In genomic region chr6:106279179-106279578, GRCh38 we compare ENCODE assay signal across 1 cellular context.
TF ChIP-seq lines count a peak whose summit lies in the region.

No MANE protein-coding gene starts in this region.

TF ChIP-seq in IMR-90, 13 proteins besides CTCF, POLR2A, EP300 and RAD21:
- no peak for TF ChIP-seq MAFK (IDR thresholded peaks at IDR 0.05; ENCODE audit: low read depth, low read length)
- no peak for TF ChIP-seq RCOR1 (IDR thresholded peaks at IDR 0.05; ENCODE audit: insufficient replicate concordance, low read length)
- TF ChIP-seq CHD1 (IDR thresholded peaks at IDR 0.05; ENCODE audit: low read depth, low read length), result no peak
